In genomic region chr2:147173186-147173575, GRCh38 we compare ENCODE assay signal across 18 cellular contexts.
DNase-seq lines count a peak whose midpoint lies in the region; ATAC-seq and TF ChIP-seq lines count a peak whose summit lies in the region.
"Had no signal": no experiment of that assay in that cellular context is flagged by ENCODE, and none has a peak within 500 bp of the region (broad histone marks: within the 10 kb centered on the region; RNA-seq: fewer than 3 reads in every experiment).

No MANE protein-coding gene starts in this region.

- H2AFZ ChIP-seq in MM.1S (ENCODE audit: low read length) (no peak overlapping the region), neuronal stem cell (ENCODE audit: low read length) (no peak overlapping the region)

- no peaks in the 10 kb centered on the region for H4K20me1 ChIP-seq in MM.1S (ENCODE audit: insufficient read depth, low read length)

- no peaks in the 10 kb centered on the region for H3K9me3 ChIP-seq in MM.1S (replicated peaks; ENCODE audit: insufficient read depth, low read length)
- H3K9me3 ChIP-seq in neuronal stem cell (replicated peaks in 1 of 2; ENCODE audit: control insufficient read depth in 2 of 2, insufficient read depth in 1 of 2, low read depth in 1 of 2, low read length in 2 of 2), result peaks cover 0 to 1% of the 10 kb centered on the region in 2 donors
- H3K9me3 ChIP-seq: upper lobe of left lung had no signal

- H3K23ac ChIP-seq in neuronal stem cell (ENCODE audit: low read depth, low read length, poor library complexity), result no peak overlapping the region

- no peak overlapping the region for H2BK15ac ChIP-seq in neuronal stem cell (ENCODE audit: low read length)

- peak overlapping the region; percentile 5; the same call in 1 of the 2 replicates for H3K27ac ChIP-seq in MM.1S (ENCODE audit: low read length)
- H3K27ac ChIP-seq in epithelial cell of prostate, result peak overlapping the region; percentile 58
- H3K27ac ChIP-seq in neuronal stem cell (replicated peaks; ENCODE audit: low read length), result no peak overlapping the region
- H3K27ac ChIP-seq: upper lobe of left lung had no signal

- peaks cover 21% of the 10 kb centered on the region for H3K4me1 ChIP-seq in MM.1S (ENCODE audit: low read length)
- H3K4me1 ChIP-seq in neuronal stem cell (ENCODE audit: control insufficient read depth in 2 of 2, insufficient read depth in 1 of 2, low read depth in 1 of 2, low read length in 2 of 2), result peaks cover 3% of the 10 kb centered on the region in 2 donors
- H3K4me1 ChIP-seq: upper lobe of left lung had no signal

- CTCF ChIA-PET in BJ (lab: Yijun Ruan, JAX), result no interaction called here

- H2BK120ac ChIP-seq in neuronal stem cell (ENCODE audit: low read depth, low read length), result no peak overlapping the region

- no peak overlapping the region for H2AK5ac ChIP-seq in neuronal stem cell (ENCODE audit: low read depth, low read length)

- no peak overlapping the region for H4K8ac ChIP-seq in neuronal stem cell (ENCODE audit: low read depth, low read length)

- ATAC-seq in HG03342 (IDR thresholded peaks at IDR 0.05; ENCODE audit: unreplicated experiment), result no peak
- ATAC-seq: HCT116, right cardiac atrium had no signal

- no CpG with 5 or more reads among the region's 1 CpG for WGBS in neuronal stem cell (ENCODE audit: extremely low coverage in 2 of 2, insufficient read length in 2 of 2, insufficient replicate concordance in 1 of 2), 2 donors

- H3K4me1 Mint-ChIP-seq in glutamatergic neuron (ENCODE audit: low read depth, unreplicated experiment), result no peaks in the 10 kb centered on the region

- H3K4me3 ChIP-seq in BJ (ENCODE audit: low read depth, low read length) (no peak overlapping the region), MM.1S (ENCODE audit: low read length) (no peak overlapping the region), neuronal stem cell (ENCODE audit: low read length in 2 of 2) (no peak overlapping the region)
- H3K4me3 ChIP-seq: upper lobe of left lung had no signal

- H3K36me3 Mint-ChIP-seq in glutamatergic neuron (ENCODE audit: unreplicated experiment), result no peaks in the 10 kb centered on the region

- H3K79me1 ChIP-seq in neuronal stem cell (ENCODE audit: low read depth, low read length), result no peaks in the 10 kb centered on the region

- H3K9me2 ChIP-seq in MM.1S (replicated peaks; ENCODE audit: insufficient read depth, low read length), result no peaks in the 10 kb centered on the region

- POLR2A ChIA-PET in BJ (lab: Charles Lee), result no interaction called here

- no peaks in the 10 kb centered on the region for H3K9me3 Mint-ChIP-seq in glutamatergic neuron (ENCODE audit: unreplicated experiment)

- no peak overlapping the region for H3K14ac ChIP-seq in neuronal stem cell (ENCODE audit: low read length)

- no peaks in the 10 kb centered on the region for H3K36me3 ChIP-seq in BJ (ENCODE audit: control insufficient read depth, insufficient read depth, low read length)
- H3K36me3 ChIP-seq in MM.1S (replicated peaks; ENCODE audit: insufficient read depth, low read length), result no peaks in the 10 kb centered on the region
- H3K36me3 ChIP-seq in neuronal stem cell (replicated peaks in 1 of 2; ENCODE audit: control insufficient read depth in 2 of 2, insufficient read depth in 2 of 2, low read length in 2 of 2), result no peaks in the 10 kb centered on the region
- H3K36me3 ChIP-seq: upper lobe of left lung had no signal

- H2BK5ac ChIP-seq in neuronal stem cell (ENCODE audit: low read length), result no peak overlapping the region

- no peak overlapping the region for H3K4ac ChIP-seq in neuronal stem cell (ENCODE audit: low read length)

- H2BK12ac ChIP-seq in neuronal stem cell (ENCODE audit: low read length), result no peak overlapping the region

- TF ChIP-seq CTCF in BJ (IDR thresholded peaks at IDR 0.05; ENCODE audit: insufficient read depth, low read depth, low read length) (no peak), MM.1S (IDR thresholded peaks at IDR 0.05; ENCODE audit: low read length) (no peak), glutamatergic neuron (IDR thresholded peaks at IDR 0.05; ENCODE audit: partially characterized antibody, unreplicated experiment) (no peak)

- 0 out of 2 replicates have a peak, but pooled peaks cover 3% of the 10 kb centered on the region for H3F3A ChIP-seq in MM.1S (ENCODE audit: insufficient read depth, low read length)

- H3K27me3 ChIP-seq in BJ (ENCODE audit: control insufficient read depth, insufficient read depth, low read length) (no peaks in the 10 kb centered on the region), MM.1S (replicated peaks; ENCODE audit: insufficient read depth, low read length) (no peaks in the 10 kb centered on the region), neuronal stem cell (ENCODE audit: control insufficient read depth in 3 of 3, insufficient read depth in 3 of 3, low read depth in 1 of 3, low read length in 3 of 3) (no peaks in the 10 kb centered on the region)
- H3K27me3 ChIP-seq: upper lobe of left lung had no signal

- no peak overlapping the region for H3K18ac ChIP-seq in neuronal stem cell (ENCODE audit: low read length)

- H3K9ac ChIP-seq in MM.1S (ENCODE audit: low read length), result no peak overlapping the region
- H3K9ac ChIP-seq in neuronal stem cell (ENCODE audit: low read depth, low read length, poor library complexity), result no peak overlapping the region

- H4K91ac ChIP-seq in neuronal stem cell (ENCODE audit: low read depth, low read length, poor library complexity), result no peak overlapping the region

- no peaks in the 10 kb centered on the region for H3K27me3 Mint-ChIP-seq in glutamatergic neuron (ENCODE audit: unreplicated experiment)

- H3K4me3 Mint-ChIP-seq in glutamatergic neuron (ENCODE audit: unreplicated experiment), result no peak overlapping the region

- H3K79me2 ChIP-seq in MM.1S (ENCODE audit: low read length), result no peaks in the 10 kb centered on the region

- peak; percentile 4 for DNase-seq in BJ (ENCODE audit: low read depth)
- DNase-seq in MM.1S, result no peak
- DNase-seq in epithelial cell of prostate (ENCODE audit: low read depth, low spot score), result no peak
- DNase-seq in kidney glomerular epithelial cell (lab: John Stamatoyannopoulos, UW), result peak; percentile 20
- no peak for DNase-seq in neuronal stem cell (ENCODE audit: low spot score)
- DNase-seq in glutamatergic neuron, result no peak
- no peak for DNase-seq in activated CD8-positive, alpha-beta memory T cell treated with anti-CD3 and anti-CD28 coated beads for 24 hours
- DNase-seq: central memory CD4-positive, alpha-beta T cell; effector CD4-positive, alpha-beta T cell; NCI-H69; OCI-M1; right cardiac atrium; SIG-M5; stimulated activated naive CD4-positive, alpha-beta T cell treated with Interleukin-2 at 50 U/mL for 16 hours; T-helper 2 cell; upper lobe of left lung had no signal

- H3K27ac Mint-ChIP-seq in glutamatergic neuron (ENCODE audit: unreplicated experiment), result no peak overlapping the region

- H3K4me2 ChIP-seq in MM.1S (ENCODE audit: low read depth, low read length) (peak overlapping the region; percentile 23; the same call in 1 of the 2 replicates), neuronal stem cell (ENCODE audit: insufficient read depth, low read length, poor library complexity, severe bottlenecking) (no peak overlapping the region)

Comparison
In these comparisons a context has a peak if more than half of its experiments do, and no peak if none do; other contexts are left out.
1. DNase-seq: peak in BJ (single experiment) and kidney glomerular epithelial cell (single experiment); none in MM.1S (single experiment), epithelial cell of prostate (single experiment), neuronal stem cell (single experiment), glutamatergic neuron (single experiment) and activated CD8-positive, alpha-beta memory T cell treated with anti-CD3 and anti-CD28 coated beads for 24 hours (single experiment).